In genomic region chr7:27459729-27460048, GRCh38 we compare ENCODE assay signal across 12 cellular contexts.
"Had no signal": no experiment of that assay in that cellular context is flagged by ENCODE, and none has a peak within 500 bp of the region (broad histone marks: within the 10 kb centered on the region; RNA-seq: fewer than 3 reads in every experiment).

No MANE protein-coding gene starts in this region.

- ATAC-seq: left lobe of liver, pancreas had no signal

- H3K4me3 ChIP-seq: esophagus squamous epithelium, pancreas, skin epidermis, thyroid gland, uterus had no signal

- DNase-seq: activated CD4-positive, alpha-beta T cell treated with anti-CD3 and anti-CD28 coated beads, Interleukin-2, amount 50 U/mL, for 4 hours; activated CD4-positive, CD25-positive, alpha-beta regulatory T cell treated with anti-CD3 and anti-CD28 coated beads, Interleukin-2, amount 50 U/mL, for 72 hours; activated effector memory CD4-positive, alpha-beta T cell treated with anti-CD3 and anti-CD28 coated beads, Interleukin-2, amount 50 U/mL, for 16 hours; activated T-cell treated with anti-CD3 and anti-CD28 coated beads, Interleukin-2, amount 50 U/mL, for 1 hour; brain microvascular endothelial cell; esophagus squamous epithelium; head of caudate nucleus; pancreas; thyroid gland had no signal

- H3K36me3 ChIP-seq: brain microvascular endothelial cell, esophagus squamous epithelium, pancreas, thyroid gland, uterus had no signal

- H3K9me3 ChIP-seq: esophagus squamous epithelium, pancreas, thyroid gland, uterus had no signal

- H3K27me3 ChIP-seq: brain microvascular endothelial cell, pancreas, thyroid gland, uterus had no signal

- H3K4me1 ChIP-seq: esophagus squamous epithelium, pancreas, thyroid gland, uterus had no signal

- H3K27ac ChIP-seq: brain microvascular endothelial cell, pancreas had no signal
